ENCODE assay signal across 2 cellular contexts in the genomic region with DNA sequence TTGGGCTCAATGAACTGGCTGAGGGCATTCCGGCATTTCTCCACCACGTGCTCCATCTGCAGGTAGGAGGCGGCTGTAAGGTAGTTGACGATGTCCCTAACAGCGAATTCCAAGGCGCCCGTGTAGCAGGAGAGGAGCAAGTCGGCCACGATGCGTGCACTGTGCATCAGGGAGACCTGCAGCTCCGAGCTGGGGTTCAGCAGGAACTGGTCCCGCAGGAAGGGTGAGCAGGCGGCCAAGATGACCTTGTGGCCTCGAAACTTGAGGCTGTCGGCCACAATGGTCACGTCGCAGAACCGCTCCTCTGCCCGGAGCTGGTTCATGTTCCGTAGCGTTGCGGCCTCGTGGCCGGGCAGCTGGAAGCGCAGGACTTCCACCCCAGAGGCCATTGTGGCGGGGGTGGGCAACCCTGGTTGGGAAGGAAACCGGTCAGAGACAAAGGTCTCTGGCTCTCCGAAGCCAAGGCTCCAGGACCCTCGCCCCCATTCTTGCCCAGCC.
TF ChIP-seq lines count a peak whose summit lies in the region.

No MANE protein-coding gene starts in this region.

TF ChIP-seq in SK-N-SH, 30 proteins besides CTCF, POLR2A, EP300 and RAD21 (continued from another document):
- TF ChIP-seq, protein P1, sequence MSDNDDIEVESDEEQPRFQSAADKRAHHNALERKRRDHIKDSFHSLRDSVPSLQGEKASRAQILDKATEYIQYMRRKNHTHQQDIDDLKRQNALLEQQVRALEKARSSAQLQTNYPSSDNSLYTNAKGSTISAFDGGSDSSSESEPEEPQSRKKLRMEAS (IDR thresholded peaks at IDR 0.05; ENCODE audit: low read depth), result 0 out of 2 replicates have a peak, but pooled peaks have one; percentile 5
- TF ChIP-seq ELF1 (IDR thresholded peaks at IDR 0.05) (no peak), EZH2phosphoT487 (IDR thresholded peaks at IDR 0.05; ENCODE audit: borderline replicate concordance, low read depth) (no peak), CHD2 (IDR thresholded peaks at IDR 0.05; ENCODE audit: low read length, partially characterized antibody) (no peak), MEF2A (IDR thresholded peaks at IDR 0.05; ENCODE audit: borderline replicate concordance, low read depth) (0 out of 2 replicates have a peak, but pooled peaks have one; percentile 6), POLR2AphosphoS5 (IDR thresholded peaks at IDR 0.05; ENCODE audit: low read depth, low read length) (no peak), FOXJ3 (CRISPR knock-in tag; IDR thresholded peaks at IDR 0.05) (no peak), JUND (IDR thresholded peaks at IDR 0.05) (no peak), GABPA (IDR thresholded peaks at IDR 0.05; ENCODE audit: low read depth) (no peak), NFIC (IDR thresholded peaks at IDR 0.05; ENCODE audit: borderline replicate concordance) (no peak)
- TF ChIP-seq, protein P2, sequence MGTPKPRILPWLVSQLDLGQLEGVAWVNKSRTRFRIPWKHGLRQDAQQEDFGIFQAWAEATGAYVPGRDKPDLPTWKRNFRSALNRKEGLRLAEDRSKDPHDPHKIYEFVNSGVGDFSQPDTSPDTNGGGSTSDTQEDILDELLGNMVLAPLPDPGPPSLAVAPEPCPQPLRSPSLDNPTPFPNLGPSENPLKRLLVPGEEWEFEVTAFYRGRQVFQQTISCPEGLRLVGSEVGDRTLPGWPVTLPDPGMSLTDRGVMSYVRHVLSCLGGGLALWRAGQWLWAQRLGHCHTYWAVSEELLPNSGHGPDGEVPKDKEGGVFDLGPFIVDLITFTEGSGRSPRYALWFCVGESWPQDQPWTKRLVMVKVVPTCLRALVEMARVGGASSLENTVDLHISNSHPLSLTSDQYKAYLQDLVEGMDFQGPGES (IDR thresholded peaks at IDR 0.05; ENCODE audit: low read depth, low read length), result no peak
- TF ChIP-seq, protein P3, sequence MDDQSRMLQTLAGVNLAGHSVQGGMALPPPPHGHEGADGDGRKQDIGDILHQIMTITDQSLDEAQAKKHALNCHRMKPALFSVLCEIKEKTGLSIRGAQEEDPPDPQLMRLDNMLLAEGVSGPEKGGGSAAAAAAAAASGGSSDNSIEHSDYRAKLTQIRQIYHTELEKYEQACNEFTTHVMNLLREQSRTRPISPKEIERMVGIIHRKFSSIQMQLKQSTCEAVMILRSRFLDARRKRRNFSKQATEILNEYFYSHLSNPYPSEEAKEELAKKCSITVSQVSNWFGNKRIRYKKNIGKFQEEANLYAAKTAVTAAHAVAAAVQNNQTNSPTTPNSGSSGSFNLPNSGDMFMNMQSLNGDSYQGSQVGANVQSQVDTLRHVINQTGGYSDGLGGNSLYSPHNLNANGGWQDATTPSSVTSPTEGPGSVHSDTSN (IDR thresholded peaks at IDR 0.05), result no peak
- TF ChIP-seq, protein P4, sequence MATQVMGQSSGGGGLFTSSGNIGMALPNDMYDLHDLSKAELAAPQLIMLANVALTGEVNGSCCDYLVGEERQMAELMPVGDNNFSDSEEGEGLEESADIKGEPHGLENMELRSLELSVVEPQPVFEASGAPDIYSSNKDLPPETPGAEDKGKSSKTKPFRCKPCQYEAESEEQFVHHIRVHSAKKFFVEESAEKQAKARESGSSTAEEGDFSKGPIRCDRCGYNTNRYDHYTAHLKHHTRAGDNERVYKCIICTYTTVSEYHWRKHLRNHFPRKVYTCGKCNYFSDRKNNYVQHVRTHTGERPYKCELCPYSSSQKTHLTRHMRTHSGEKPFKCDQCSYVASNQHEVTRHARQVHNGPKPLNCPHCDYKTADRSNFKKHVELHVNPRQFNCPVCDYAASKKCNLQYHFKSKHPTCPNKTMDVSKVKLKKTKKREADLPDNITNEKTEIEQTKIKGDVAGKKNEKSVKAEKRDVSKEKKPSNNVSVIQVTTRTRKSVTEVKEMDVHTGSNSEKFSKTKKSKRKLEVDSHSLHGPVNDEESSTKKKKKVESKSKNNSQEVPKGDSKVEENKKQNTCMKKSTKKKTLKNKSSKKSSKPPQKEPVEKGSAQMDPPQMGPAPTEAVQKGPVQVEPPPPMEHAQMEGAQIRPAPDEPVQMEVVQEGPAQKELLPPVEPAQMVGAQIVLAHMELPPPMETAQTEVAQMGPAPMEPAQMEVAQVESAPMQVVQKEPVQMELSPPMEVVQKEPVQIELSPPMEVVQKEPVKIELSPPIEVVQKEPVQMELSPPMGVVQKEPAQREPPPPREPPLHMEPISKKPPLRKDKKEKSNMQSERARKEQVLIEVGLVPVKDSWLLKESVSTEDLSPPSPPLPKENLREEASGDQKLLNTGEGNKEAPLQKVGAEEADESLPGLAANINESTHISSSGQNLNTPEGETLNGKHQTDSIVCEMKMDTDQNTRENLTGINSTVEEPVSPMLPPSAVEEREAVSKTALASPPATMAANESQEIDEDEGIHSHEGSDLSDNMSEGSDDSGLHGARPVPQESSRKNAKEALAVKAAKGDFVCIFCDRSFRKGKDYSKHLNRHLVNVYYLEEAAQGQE (IDR thresholded peaks at IDR 0.05; ENCODE audit: low read depth, low read length), result no peak

TF ChIP-seq in SK-N-SH treated with all-trans-retinoic acid at 6 μM for 48 hours, 23 proteins besides CTCF, POLR2A, EP300 and RAD21 (continued from another document):
- TF ChIP-seq, protein P5, sequence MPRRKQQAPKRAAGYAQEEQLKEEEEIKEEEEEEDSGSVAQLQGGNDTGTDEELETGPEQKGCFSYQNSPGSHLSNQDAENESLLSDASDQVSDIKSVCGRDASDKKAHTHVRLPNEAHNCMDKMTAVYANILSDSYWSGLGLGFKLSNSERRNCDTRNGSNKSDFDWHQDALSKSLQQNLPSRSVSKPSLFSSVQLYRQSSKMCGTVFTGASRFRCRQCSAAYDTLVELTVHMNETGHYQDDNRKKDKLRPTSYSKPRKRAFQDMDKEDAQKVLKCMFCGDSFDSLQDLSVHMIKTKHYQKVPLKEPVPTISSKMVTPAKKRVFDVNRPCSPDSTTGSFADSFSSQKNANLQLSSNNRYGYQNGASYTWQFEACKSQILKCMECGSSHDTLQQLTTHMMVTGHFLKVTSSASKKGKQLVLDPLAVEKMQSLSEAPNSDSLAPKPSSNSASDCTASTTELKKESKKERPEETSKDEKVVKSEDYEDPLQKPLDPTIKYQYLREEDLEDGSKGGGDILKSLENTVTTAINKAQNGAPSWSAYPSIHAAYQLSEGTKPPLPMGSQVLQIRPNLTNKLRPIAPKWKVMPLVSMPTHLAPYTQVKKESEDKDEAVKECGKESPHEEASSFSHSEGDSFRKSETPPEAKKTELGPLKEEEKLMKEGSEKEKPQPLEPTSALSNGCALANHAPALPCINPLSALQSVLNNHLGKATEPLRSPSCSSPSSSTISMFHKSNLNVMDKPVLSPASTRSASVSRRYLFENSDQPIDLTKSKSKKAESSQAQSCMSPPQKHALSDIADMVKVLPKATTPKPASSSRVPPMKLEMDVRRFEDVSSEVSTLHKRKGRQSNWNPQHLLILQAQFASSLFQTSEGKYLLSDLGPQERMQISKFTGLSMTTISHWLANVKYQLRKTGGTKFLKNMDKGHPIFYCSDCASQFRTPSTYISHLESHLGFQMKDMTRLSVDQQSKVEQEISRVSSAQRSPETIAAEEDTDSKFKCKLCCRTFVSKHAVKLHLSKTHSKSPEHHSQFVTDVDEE (CRISPR knock-in tag; IDR thresholded peaks at IDR 0.05), result no peak
- TF ChIP-seq ARNTL (CRISPR knock-in tag; IDR thresholded peaks at IDR 0.05; ENCODE audit: borderline replicate concordance, low read depth) (no peak), ISL1 (CRISPR knock-in tag; IDR thresholded peaks at IDR 0.05) (no peak), ZNF8 (CRISPR knock-in tag; IDR thresholded peaks at IDR 0.05) (no peak), CSDC2 (CRISPR knock-in tag; IDR thresholded peaks at IDR 0.05) (no peak), ZNF70 (CRISPR knock-in tag; IDR thresholded peaks at IDR 0.05) (no peak), BACH2 (CRISPR knock-in tag; IDR thresholded peaks at IDR 0.05; ENCODE audit: borderline replicate concordance) (no peak), PPARA (CRISPR knock-in tag; IDR thresholded peaks at IDR 0.05; ENCODE audit: borderline replicate concordance) (no peak), ZNF565 (CRISPR knock-in tag; conservative IDR thresholded peaks at IDR 0.05; ENCODE audit: low read depth) (no peak), GLIS3 (CRISPR knock-in tag; IDR thresholded peaks at IDR 0.05) (no peak), OSR1 (CRISPR knock-in tag; IDR thresholded peaks at IDR 0.05) (no peak), ZC3H10 (CRISPR knock-in tag; IDR thresholded peaks at IDR 0.05) (no peak)
- TF ChIP-seq, protein P6, sequence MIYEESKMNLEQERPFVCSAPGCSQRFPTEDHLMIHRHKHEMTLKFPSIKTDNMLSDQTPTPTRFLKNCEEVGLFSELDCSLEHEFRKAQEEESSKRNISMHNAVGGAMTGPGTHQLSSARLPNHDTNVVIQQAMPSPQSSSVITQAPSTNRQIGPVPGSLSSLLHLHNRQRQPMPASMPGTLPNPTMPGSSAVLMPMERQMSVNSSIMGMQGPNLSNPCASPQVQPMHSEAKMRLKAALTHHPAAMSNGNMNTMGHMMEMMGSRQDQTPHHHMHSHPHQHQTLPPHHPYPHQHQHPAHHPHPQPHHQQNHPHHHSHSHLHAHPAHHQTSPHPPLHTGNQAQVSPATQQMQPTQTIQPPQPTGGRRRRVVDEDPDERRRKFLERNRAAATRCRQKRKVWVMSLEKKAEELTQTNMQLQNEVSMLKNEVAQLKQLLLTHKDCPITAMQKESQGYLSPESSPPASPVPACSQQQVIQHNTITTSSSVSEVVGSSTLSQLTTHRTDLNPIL (CRISPR knock-in tag; IDR thresholded peaks at IDR 0.05; ENCODE audit: low read depth), result no peak
- TF ChIP-seq, protein P7, sequence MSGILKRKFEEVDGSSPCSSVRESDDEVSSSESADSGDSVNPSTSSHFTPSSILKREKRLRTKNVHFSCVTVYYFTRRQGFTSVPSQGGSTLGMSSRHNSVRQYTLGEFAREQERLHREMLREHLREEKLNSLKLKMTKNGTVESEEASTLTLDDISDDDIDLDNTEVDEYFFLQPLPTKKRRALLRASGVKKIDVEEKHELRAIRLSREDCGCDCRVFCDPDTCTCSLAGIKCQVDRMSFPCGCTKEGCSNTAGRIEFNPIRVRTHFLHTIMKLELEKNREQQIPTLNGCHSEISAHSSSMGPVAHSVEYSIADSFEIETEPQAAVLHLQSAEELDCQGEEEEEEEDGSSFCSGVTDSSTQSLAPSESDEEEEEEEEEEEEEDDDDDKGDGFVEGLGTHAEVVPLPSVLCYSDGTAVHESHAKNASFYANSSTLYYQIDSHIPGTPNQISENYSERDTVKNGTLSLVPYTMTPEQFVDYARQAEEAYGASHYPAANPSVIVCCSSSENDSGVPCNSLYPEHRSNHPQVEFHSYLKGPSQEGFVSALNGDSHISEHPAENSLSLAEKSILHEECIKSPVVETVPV (CRISPR knock-in tag; IDR thresholded peaks at IDR 0.05), result no peak
- TF ChIP-seq, protein P8, sequence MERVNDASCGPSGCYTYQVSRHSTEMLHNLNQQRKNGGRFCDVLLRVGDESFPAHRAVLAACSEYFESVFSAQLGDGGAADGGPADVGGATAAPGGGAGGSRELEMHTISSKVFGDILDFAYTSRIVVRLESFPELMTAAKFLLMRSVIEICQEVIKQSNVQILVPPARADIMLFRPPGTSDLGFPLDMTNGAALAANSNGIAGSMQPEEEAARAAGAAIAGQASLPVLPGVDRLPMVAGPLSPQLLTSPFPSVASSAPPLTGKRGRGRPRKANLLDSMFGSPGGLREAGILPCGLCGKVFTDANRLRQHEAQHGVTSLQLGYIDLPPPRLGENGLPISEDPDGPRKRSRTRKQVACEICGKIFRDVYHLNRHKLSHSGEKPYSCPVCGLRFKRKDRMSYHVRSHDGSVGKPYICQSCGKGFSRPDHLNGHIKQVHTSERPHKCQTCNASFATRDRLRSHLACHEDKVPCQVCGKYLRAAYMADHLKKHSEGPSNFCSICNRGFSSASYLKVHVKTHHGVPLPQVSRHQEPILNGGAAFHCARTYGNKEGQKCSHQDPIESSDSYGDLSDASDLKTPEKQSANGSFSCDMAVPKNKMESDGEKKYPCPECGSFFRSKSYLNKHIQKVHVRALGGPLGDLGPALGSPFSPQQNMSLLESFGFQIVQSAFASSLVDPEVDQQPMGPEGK (CRISPR knock-in tag; IDR thresholded peaks at IDR 0.05; ENCODE audit: borderline replicate concordance), result no peak
TF ChIP-seq in SK-N-SH treated with all-trans-retinoic acid at 6 μM for 48 hours: peak in this region for 0.
